In the genomic region with DNA sequence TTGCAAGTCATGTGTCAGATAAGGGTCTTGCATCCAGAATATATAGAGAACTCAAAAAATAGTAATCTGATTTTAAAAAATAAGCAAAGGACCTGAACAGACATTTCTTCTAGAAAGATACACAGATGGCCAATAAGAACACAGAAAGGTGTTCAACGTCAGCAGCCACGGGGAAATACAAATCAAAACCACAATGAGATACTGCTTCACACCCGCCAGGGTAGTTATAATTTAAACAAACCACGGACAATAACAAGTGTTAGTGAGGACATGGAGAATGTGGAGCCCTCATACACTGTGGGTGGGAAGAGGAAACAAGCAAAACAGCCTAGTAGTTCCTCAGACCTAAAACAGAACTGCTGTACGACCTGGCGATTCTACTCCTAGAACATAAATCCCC, we compare ENCODE assay signal across 13 cellular contexts. TPM values are rescaled to one million over a fixed set of nuclear protein-coding genes. Genes with fewer than 3 reads are reported as not detected.
DNase-seq lines count a peak whose midpoint lies in the region; ATAC-seq and TF ChIP-seq lines count a peak whose summit lies in the region.
"Had no signal": no experiment of that assay in that cellular context is flagged by ENCODE, and none has a peak within 500 bp of the region (broad histone marks: within the 10 kb centered on the region; RNA-seq: fewer than 3 reads in every experiment).

No MANE protein-coding gene starts in this region.

- H3K27ac Mint-ChIP-seq in activated naive CD8-positive, alpha-beta T cell treated with anti-CD3 and anti-CD28 coated beads, Interleukin-2, amount 50 U/mL, for 24 hours, result no peak overlapping the region
- H3K27ac Mint-ChIP-seq in natural killer cell treated with Interleukin-12 subunit alpha and Interleukin-12 subunit beta and Interleukin-15 and Interleukin-18, amount 100 ng/mL, for 72 hours, result peak overlapping the region; percentile 49 to 81

- peaks cover 8% of the 10 kb centered on the region for H3K27me3 Mint-ChIP-seq in activated naive CD8-positive, alpha-beta T cell treated with anti-CD3 and anti-CD28 coated beads, Interleukin-2, amount 50 U/mL, for 24 hours
- peaks cover 0 to 4% of the 10 kb centered on the region in 2 donors for H3K27me3 Mint-ChIP-seq in natural killer cell treated with Interleukin-12 subunit alpha and Interleukin-12 subunit beta and Interleukin-15 and Interleukin-18, amount 100 ng/mL, for 72 hours

- no peaks in the 10 kb centered on the region for H3K9me3 Mint-ChIP-seq in activated naive CD8-positive, alpha-beta T cell treated with anti-CD3 and anti-CD28 coated beads, Interleukin-2, amount 50 U/mL, for 24 hours
- H3K9me3 Mint-ChIP-seq in natural killer cell treated with Interleukin-12 subunit alpha and Interleukin-12 subunit beta and Interleukin-15 and Interleukin-18, amount 100 ng/mL, for 72 hours, result no peaks in the 10 kb centered on the region

- H3K36me3 ChIP-seq in KMS-11 (ENCODE audit: insufficient read depth) (no peaks in the 10 kb centered on the region), gastrocnemius medialis (no peaks in the 10 kb centered on the region)

- peak; percentile 77 for ATAC-seq in activated naive CD8-positive, alpha-beta T cell treated with anti-CD3 and anti-CD28 coated beads, Interleukin-2, amount 50 U/mL, for 24 hours
- ATAC-seq in natural killer cell treated with Interleukin-12 subunit alpha and Interleukin-12 subunit beta and Interleukin-15 and Interleukin-18, amount 100 ng/mL, for 72 hours, result peak; percentile 83 to 88
- ATAC-seq in gastrocnemius medialis, result no peak
- no peak for ATAC-seq in GM19395 (IDR thresholded peaks at IDR 0.05; ENCODE audit: unreplicated experiment)
- ATAC-seq in GM21576 (IDR thresholded peaks at IDR 0.05; ENCODE audit: unreplicated experiment), result no peak
- ATAC-seq: PC-3 had no signal

- H3K79me2 ChIP-seq in KMS-11 (ENCODE audit: insufficient read depth, low read depth), result no peaks in the 10 kb centered on the region

- no peak for TF ChIP-seq POLR2A in gastrocnemius medialis (IDR thresholded peaks at IDR 0.05)

- H3K27me3 ChIP-seq in KMS-11 (ENCODE audit: insufficient read depth, low read depth) (no peaks in the 10 kb centered on the region), gastrocnemius medialis (peaks cover 14 to 22% (median 21%) of the 10 kb centered on the region in 3 donors)

- peak overlapping the region; percentile 10 for H3K4me3 Mint-ChIP-seq in activated naive CD8-positive, alpha-beta T cell treated with anti-CD3 and anti-CD28 coated beads, Interleukin-2, amount 50 U/mL, for 24 hours
- peak overlapping the region; percentile 53 for H3K4me3 Mint-ChIP-seq in natural killer cell treated with Interleukin-12 subunit alpha and Interleukin-12 subunit beta and Interleukin-15 and Interleukin-18, amount 100 ng/mL, for 72 hours

- 0 out of 2 replicates have a peak overlapping the region, but pooled peaks have one; percentile 25 for H3K4me2 ChIP-seq in KMS-11

- peaks cover 16% of the 10 kb centered on the region for H3K4me1 Mint-ChIP-seq in activated naive CD8-positive, alpha-beta T cell treated with anti-CD3 and anti-CD28 coated beads, Interleukin-2, amount 50 U/mL, for 24 hours
- H3K4me1 Mint-ChIP-seq in natural killer cell treated with Interleukin-12 subunit alpha and Interleukin-12 subunit beta and Interleukin-15 and Interleukin-18, amount 100 ng/mL, for 72 hours (ENCODE audit: low read depth in 2 of 2), result peaks cover 27 to 28% of the 10 kb centered on the region in 2 donors

- in situ Hi-C loops in gastrocnemius medialis (cut with MboI; ENCODE audit: low sequenced_read_pairs in 4 of 4), result no loop called here

- H3K4me1 ChIP-seq in KMS-11 (ENCODE audit: low read depth, poor library complexity, severe bottlenecking), result peaks cover 25% of the 10 kb centered on the region
- H3K4me1 ChIP-seq in gastrocnemius medialis, result no peaks in the 10 kb centered on the region

- TF ChIP-seq CTCF in GM10266 (IDR thresholded peaks at IDR 0.05; ENCODE audit: control insufficient read depth, insufficient read depth, low read depth, missing control alignments), result no peak
- no peak for TF ChIP-seq CTCF in KMS-11 (conservative IDR thresholded peaks at IDR 0.05; ENCODE audit: low read depth, low read length)
- no peak for TF ChIP-seq CTCF in gastrocnemius medialis (IDR thresholded peaks at IDR 0.05 in 4 of 5, conservative IDR thresholded peaks at IDR 0.05 in 1 of 5)

- peak; percentile 46 for DNase-seq in GM10266 (ENCODE audit: extremely low spot score)
- DNase-seq in activated naive CD8-positive, alpha-beta T cell treated with anti-CD3 and anti-CD28 coated beads, Interleukin-2, amount 50 U/mL, for 24 hours, result peak; percentile 22
- peak; percentile 74 for DNase-seq in natural killer cell treated with Interleukin-12 subunit alpha and Interleukin-12 subunit beta and Interleukin-15 and Interleukin-18, amount 100 ng/mL, for 72 hours (ENCODE audit: low spot score)
- no peak for DNase-seq in UCSD-AML1 (lab: John Stamatoyannopoulos, UW; ENCODE audit: unreplicated experiment)
- DNase-seq in gastrocnemius medialis, result no peak
- DNase-seq: NCI-H2081 had no signal

- H3K9ac ChIP-seq in KMS-11, result no peak overlapping the region

- H3K4me3 ChIP-seq in KMS-11 (IDR thresholded peaks at IDR 0.05; ENCODE audit: insufficient read depth, low read depth, low read length), result no peak overlapping the region
- H3K4me3 ChIP-seq in gastrocnemius medialis, result no peak overlapping the region
- H3K4me3 ChIP-seq: lung had no signal

- H4K20me1 ChIP-seq in KMS-11 (ENCODE audit: insufficient read depth), result no peaks in the 10 kb centered on the region

- H3K36me3 Mint-ChIP-seq in activated naive CD8-positive, alpha-beta T cell treated with anti-CD3 and anti-CD28 coated beads, Interleukin-2, amount 50 U/mL, for 24 hours (ENCODE audit: low read depth), result no peaks in the 10 kb centered on the region
- no peaks in the 10 kb centered on the region for H3K36me3 Mint-ChIP-seq in natural killer cell treated with Interleukin-12 subunit alpha and Interleukin-12 subunit beta and Interleukin-15 and Interleukin-18, amount 100 ng/mL, for 72 hours

- H3K27ac ChIP-seq in KMS-11 (no peak overlapping the region), gastrocnemius medialis (no peak overlapping the region)

- intact Hi-C loops in gastrocnemius medialis (cut with DNase I; ENCODE audit: low total_unique reads), result no loop called here

- H3K9me3 ChIP-seq in gastrocnemius medialis, result no peaks in the 10 kb centered on the region

- H2AFZ ChIP-seq in KMS-11 (ENCODE audit: low read depth), result no peak overlapping the region

RNA-seq across cellular contexts. Expression of gene NAPA, which starts 26.6 kb away (rescaled TPM):
- 10 to 100 TPM; 69.9 to 78.8 TPM for total RNA-seq in natural killer cell treated with Interleukin-12 subunit alpha and Interleukin-12 subunit beta and Interleukin-15 and Interleukin-18, amount 100 ng/mL, for 72 hours
- 100 to 1,000 TPM; 127 to 272 (median 212) TPM for total RNA-seq in gastrocnemius medialis

RNA-seq across cellular contexts. Expression of gene ZNF541, which starts 31.4 kb away (rescaled TPM):
- total RNA-seq in natural killer cell treated with Interleukin-12 subunit alpha and Interleukin-12 subunit beta and Interleukin-15 and Interleukin-18, amount 100 ng/mL, for 72 hours, result under 1 TPM in 1 of 2 donors, not detected in 1; 0.10 TPM
- total RNA-seq in gastrocnemius medialis, result not detected
- total RNA-seq: Daoy, HT1080, PC-3 had no signal

RNA-seq across cellular contexts. Expression of gene KPTN, which starts 57.5 kb away (rescaled TPM):
- 10 to 100 TPM in 1 of 2 donors, 1 to 10 TPM in 1; 4.9 to 11.4 TPM for total RNA-seq in natural killer cell treated with Interleukin-12 subunit alpha and Interleukin-12 subunit beta and Interleukin-15 and Interleukin-18, amount 100 ng/mL, for 72 hours
- total RNA-seq in gastrocnemius medialis, result 1 to 10 TPM in 3 of 4 donors, under 1 TPM in 1; 0.91 to 6.4 (median 3.9) TPM

Comparison
In these comparisons a context has a peak if more than half of its experiments do, and no peak if none do; other contexts are left out.
1. DNase-seq: peak in GM10266 (single experiment), activated naive CD8-positive, alpha-beta T cell treated with anti-CD3 and anti-CD28 coated beads, Interleukin-2, amount 50 U/mL, for 24 hours (single experiment) and natural killer cell treated with Interleukin-12 subunit alpha and Interleukin-12 subunit beta and Interleukin-15 and Interleukin-18, amount 100 ng/mL, for 72 hours (single experiment); none in UCSD-AML1 (single experiment) and gastrocnemius medialis (0 of 2).
2. ATAC-seq: peak in activated naive CD8-positive, alpha-beta T cell treated with anti-CD3 and anti-CD28 coated beads, Interleukin-2, amount 50 U/mL, for 24 hours (single experiment) and natural killer cell treated with Interleukin-12 subunit alpha and Interleukin-12 subunit beta and Interleukin-15 and Interleukin-18, amount 100 ng/mL, for 72 hours (2 of 2); none in gastrocnemius medialis (0 of 2), GM19395 (single experiment) and GM21576 (single experiment).